8 cellular contexts compared by ENCODE assay signal in genomic region chr15:70362911-70363310, GRCh38.
A peak's percentile ranks its signal among the peaks of the same experiment; 100 is the strongest.
DNase-seq lines count a peak whose midpoint lies in the region; ATAC-seq, FAIRE-seq and TF ChIP-seq lines count a peak whose summit lies in the region.

No MANE protein-coding gene starts in this region.

- ATAC-seq in activated T-cell treated with anti-CD3 and anti-CD28 coated beads, Interleukin-2, amount 50 U/mL, for 72 hours (replicated peaks in 1 of 2), result no peak
- ATAC-seq in left cardiac atrium (peak; percentile 79 to 88), GM19351 (IDR thresholded peaks at IDR 0.05; ENCODE audit: unreplicated experiment) (no peak), GM21825 (IDR thresholded peaks at IDR 0.05; ENCODE audit: unreplicated experiment) (no peak)

- peak in 5 of 7 experiments; percentile 70 to 81 (median 78) for TF ChIP-seq CTCF in stomach (IDR thresholded peaks at IDR 0.05)

- no peaks in the 10 kb centered on the region for H3K36me3 Mint-ChIP-seq in activated T-cell treated with anti-CD3 and anti-CD28 coated beads, Interleukin-2, amount 50 U/mL, for 72 hours (ENCODE audit: insufficient read depth in 2 of 2)

- no peaks in the 10 kb centered on the region for H3K9me3 Mint-ChIP-seq in activated T-cell treated with anti-CD3 and anti-CD28 coated beads, Interleukin-2, amount 50 U/mL, for 72 hours

- peak overlapping the region; percentile 24 for H3K27ac Mint-ChIP-seq in activated T-cell treated with anti-CD3 and anti-CD28 coated beads, Interleukin-2, amount 50 U/mL, for 72 hours

- no peaks in the 10 kb centered on the region for H3K9me3 ChIP-seq in stomach

- no peak for DNase-seq in activated T-cell treated with anti-CD3 and anti-CD28 coated beads, Interleukin-2, amount 50 U/mL, for 72 hours
- DNase-seq in activated T-cell treated with anti-CD3 and anti-CD28 coated beads for 4 hours, result no peak
- DNase-seq in SW480 (ENCODE audit: low spot score), result peak; percentile 14
- no peak for DNase-seq in left cardiac atrium
- DNase-seq in stomach, result peak; percentile 63
- DNase-seq in GM12891 (ENCODE audit: insufficient read length, low spot score), result no peak

- no peaks in the 10 kb centered on the region for H3K27me3 ChIP-seq in stomach

- intact Hi-C loops in left cardiac atrium (cut with DNase I), result loop anchor here in 1 of 2 donors (10.0 kb wide), 2 partner anchors 258 to 788 kb away; no protein-coding TSS in a partner anchor
- intact Hi-C loops in stomach (cut with DNase I; ENCODE audit: low total_unique reads), result no loop called here

- H3K27ac ChIP-seq in stomach, result no peak overlapping the region

- TF ChIP-seq POLR2A in stomach (IDR thresholded peaks at IDR 0.05), result no peak
- TF ChIP-seq POLR2A in GM12891 (IDR thresholded peaks at IDR 0.05; ENCODE audit: low read depth, low read length), result no peak

- no peak for TF ChIP-seq EP300 in stomach (IDR thresholded peaks at IDR 0.05)

- H3K4me3 ChIP-seq in stomach, result no peak overlapping the region

- WGBS in stomach, 5 donors, result 28 to 50% (median 30%) methylated on average over 2 to 6 of the region's 6 CpGs

- H3K4me1 Mint-ChIP-seq in activated T-cell treated with anti-CD3 and anti-CD28 coated beads, Interleukin-2, amount 50 U/mL, for 72 hours (ENCODE audit: low read depth), result peaks cover 13% of the 10 kb centered on the region

- H3K4me3 Mint-ChIP-seq in activated T-cell treated with anti-CD3 and anti-CD28 coated beads, Interleukin-2, amount 50 U/mL, for 72 hours, result no peak overlapping the region

- no peaks in the 10 kb centered on the region for H3K36me3 ChIP-seq in stomach

- peaks cover 7% of the 10 kb centered on the region for H3K27me3 Mint-ChIP-seq in activated T-cell treated with anti-CD3 and anti-CD28 coated beads, Interleukin-2, amount 50 U/mL, for 72 hours (ENCODE audit: low read depth)

- FAIRE-seq in GM12891 (lab: Jason Lieb, UNC), result no peak

- peaks cover 0 to 4% (median under 1%) of the 10 kb centered on the region in 4 donors for H3K4me1 ChIP-seq in stomach

TF ChIP-seq in GM12891, 5 proteins besides CTCF, POLR2A, EP300 and RAD21:
- no peak for TF ChIP-seq TAF1 (IDR thresholded peaks at IDR 0.05; ENCODE audit: low read depth, low read length)
- TF ChIP-seq PAX5 (IDR thresholded peaks at IDR 0.05; ENCODE audit: insufficient read depth, low read length, severe bottlenecking), result no peak
- no peak for TF ChIP-seq POLR2AphosphoS5 (IDR thresholded peaks at IDR 0.05; ENCODE audit: low read depth, low read length)
- no peak for TF ChIP-seq POU2F2 (IDR thresholded peaks at IDR 0.05; ENCODE audit: low read depth, low read length)
- TF ChIP-seq SPI1 (IDR thresholded peaks at IDR 0.05; ENCODE audit: low read depth, low read length), result no peak

Comparison
In these comparisons a context has a peak if more than half of its experiments do, and no peak if none do; other contexts are left out.
1. ATAC-seq: peak in left cardiac atrium (2 of 2); none in activated T-cell treated with anti-CD3 and anti-CD28 coated beads, Interleukin-2, amount 50 U/mL, for 72 hours (0 of 2), GM19351 (single experiment) and GM21825 (single experiment).
2. DNase-seq: peak in SW480 (single experiment) and stomach (single experiment); none in activated T-cell treated with anti-CD3 and anti-CD28 coated beads, Interleukin-2, amount 50 U/mL, for 72 hours (0 of 2), activated T-cell treated with anti-CD3 and anti-CD28 coated beads for 4 hours (single experiment), left cardiac atrium (single experiment) and GM12891 (single experiment).